1 cellular context compared by ENCODE assay signal in the genomic region with DNA sequence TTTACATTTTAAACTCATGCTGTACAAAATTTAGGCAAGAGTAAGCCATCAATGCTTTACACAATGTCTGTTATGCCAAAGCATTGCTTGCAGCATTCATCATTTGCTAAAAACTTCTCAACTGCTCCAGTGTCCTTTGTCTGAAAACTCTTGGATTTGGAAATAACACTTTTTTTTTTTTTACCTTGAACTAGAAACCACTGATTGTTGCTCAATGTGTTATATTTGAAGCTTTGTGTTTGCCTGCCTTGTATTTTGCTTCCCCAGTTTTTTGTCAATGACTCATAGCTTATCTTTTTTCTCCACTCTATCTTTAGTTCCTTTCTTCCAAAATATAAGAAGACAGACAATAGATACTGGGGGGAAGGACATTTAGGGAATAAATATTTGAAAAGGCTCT.
TF ChIP-seq lines count a peak whose summit lies in the region.

No MANE protein-coding gene starts in this region.

TF ChIP-seq in SK-N-SH, 30 proteins besides CTCF, POLR2A, EP300 and RAD21 (continued from another document):
- TF ChIP-seq, protein P1, sequence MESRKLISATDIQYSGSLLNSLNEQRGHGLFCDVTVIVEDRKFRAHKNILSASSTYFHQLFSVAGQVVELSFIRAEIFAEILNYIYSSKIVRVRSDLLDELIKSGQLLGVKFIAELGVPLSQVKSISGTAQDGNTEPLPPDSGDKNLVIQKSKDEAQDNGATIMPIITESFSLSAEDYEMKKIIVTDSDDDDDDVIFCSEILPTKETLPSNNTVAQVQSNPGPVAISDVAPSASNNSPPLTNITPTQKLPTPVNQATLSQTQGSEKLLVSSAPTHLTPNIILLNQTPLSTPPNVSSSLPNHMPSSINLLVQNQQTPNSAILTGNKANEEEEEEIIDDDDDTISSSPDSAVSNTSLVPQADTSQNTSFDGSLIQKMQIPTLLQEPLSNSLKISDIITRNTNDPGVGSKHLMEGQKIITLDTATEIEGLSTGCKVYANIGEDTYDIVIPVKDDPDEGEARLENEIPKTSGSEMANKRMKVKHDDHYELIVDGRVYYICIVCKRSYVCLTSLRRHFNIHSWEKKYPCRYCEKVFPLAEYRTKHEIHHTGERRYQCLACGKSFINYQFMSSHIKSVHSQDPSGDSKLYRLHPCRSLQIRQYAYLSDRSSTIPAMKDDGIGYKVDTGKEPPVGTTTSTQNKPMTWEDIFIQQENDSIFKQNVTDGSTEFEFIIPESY (IDR thresholded peaks at IDR 0.05; ENCODE audit: borderline replicate concordance, low read depth): no peak
